Comparison of ENCODE assay signal across 35 cellular contexts in genomic region chr20:38579921-38580320, GRCh38. TPM values are rescaled to one million over a fixed set of nuclear protein-coding genes. Genes with fewer than 3 reads are reported as not detected.
"Had no signal": no experiment of that assay in that cellular context is flagged by ENCODE, and none has a peak within 500 bp of the region (broad histone marks: within the 10 kb centered on the region; RNA-seq: fewer than 3 reads in every experiment).

No MANE protein-coding gene starts in this region.

- H3K4me2 ChIP-seq: hepatocyte had no signal

- H3K4me3 Mint-ChIP-seq: activated CD4-positive, alpha-beta memory T cell treated with anti-CD3 and anti-CD28 coated beads, Interleukin-2, amount 10 ng/mL, durations not matched to agents 7 days and 5 days; activated CD4-positive, alpha-beta T cell treated with anti-CD3 and anti-CD28 coated beads, Interleukin-2, amount 10 ng/mL, durations not matched to agents 7 days and 5 days; activated CD8-positive, alpha-beta memory T cell treated with anti-CD3 and anti-CD28 coated beads, Interleukin-2, amount 10 ng/mL, durations not matched to agents 7 days and 5 days; activated naive CD8-positive, alpha-beta T cell treated with anti-CD3 and anti-CD28 coated beads for 36 hours; activated T-cell treated with anti-CD3 and anti-CD28 coated beads, Interleukin-2, amount 50 U/mL, for 72 hours; mesothelial cell of epicardium; naive B cell; nephron progenitor cell; WTC11 had no signal

- H3K4me1 Mint-ChIP-seq: activated CD4-positive, alpha-beta memory T cell treated with anti-CD3 and anti-CD28 coated beads, Interleukin-2, amount 10 ng/mL, durations not matched to agents 7 days and 5 days; activated CD4-positive, alpha-beta T cell treated with anti-CD3 and anti-CD28 coated beads, Interleukin-2, amount 10 ng/mL, durations not matched to agents 7 days and 5 days; activated CD8-positive, alpha-beta memory T cell treated with anti-CD3 and anti-CD28 coated beads, Interleukin-2, amount 10 ng/mL, durations not matched to agents 7 days and 5 days; activated naive CD8-positive, alpha-beta T cell treated with anti-CD3 and anti-CD28 coated beads for 36 hours had no signal

- H3K4me3 ChIP-seq: ascending aorta, coronary artery, dorsolateral prefrontal cortex, gastrocnemius medialis, hepatocyte, pancreas, psoas muscle, upper lobe of left lung, vagina had no signal

- H3K27me3 Mint-ChIP-seq: activated CD8-positive, alpha-beta memory T cell treated with anti-CD3 and anti-CD28 coated beads, Interleukin-2, amount 10 ng/mL, durations not matched to agents 7 days and 5 days; activated naive CD8-positive, alpha-beta T cell treated with anti-CD3 and anti-CD28 coated beads for 36 hours; naive B cell had no signal

- H3K79me2 ChIP-seq: hepatocyte had no signal

- H3K27ac ChIP-seq: ascending aorta, brain microvascular endothelial cell, coronary artery, gastrocnemius medialis, hepatocyte, pancreas, psoas muscle, upper lobe of left lung, vagina had no signal

- DNase-seq: activated CD4-positive, alpha-beta memory T cell treated with anti-CD3 and anti-CD28 coated beads, Interleukin-2, amount 10 ng/mL, durations not matched to agents 7 days and 5 days; activated CD4-positive, alpha-beta T cell treated with anti-CD3 and anti-CD28 coated beads for 1 hour; activated CD4-positive, alpha-beta T cell treated with anti-CD3 and anti-CD28 coated beads, Interleukin-2, amount 10 ng/mL, durations not matched to agents 7 days and 5 days; activated CD8-positive, alpha-beta memory T cell treated with anti-CD3 and anti-CD28 coated beads, Interleukin-2, amount 10 ng/mL, durations not matched to agents 7 days and 5 days; activated naive CD4-positive, alpha-beta T cell; activated naive CD8-positive, alpha-beta T cell treated with anti-CD3 and anti-CD28 coated beads for 36 hours; activated T-cell treated with anti-CD3 and anti-CD28 coated beads for 4 hours; activated T-cell treated with anti-CD3 and anti-CD28 coated beads, Interleukin-2, amount 50 U/mL, for 72 hours; dorsolateral prefrontal cortex; effector memory CD4-positive, alpha-beta T cell; erythroblast; gastrocnemius medialis; glutamatergic neuron; islet precursor cell; mammary epithelial cell; naive B cell; nephron progenitor cell; pancreas; psoas muscle; stimulated activated CD4-positive, alpha-beta T cell treated with anti-CD3 and anti-CD28 coated beads, Interleukin-15, amount 100 ng/mL, for 24 hours; stimulated activated CD4-positive, alpha-beta T cell treated with anti-CD3 and anti-CD28 coated beads, Interleukin-2, amount 100 ng/mL, for 24 hours; stimulated activated naive CD4-positive, alpha-beta T cell treated with Interleukin-2 at 50 U/mL for 16 hours; T-helper 2 cell; upper lobe of left lung had no signal

- H3K9me3 ChIP-seq: ascending aorta, gastrocnemius medialis, pancreas, psoas muscle, upper lobe of left lung, vagina had no signal

- ATAC-seq: activated CD8-positive, alpha-beta memory T cell treated with anti-CD3 and anti-CD28 coated beads, Interleukin-2, amount 10 ng/mL, durations not matched to agents 7 days and 5 days; activated T-cell treated with anti-CD3 and anti-CD28 coated beads, Interleukin-2, amount 50 U/mL, for 72 hours; gastrocnemius medialis had no signal

- H3K27ac Mint-ChIP-seq: activated CD4-positive, alpha-beta memory T cell treated with anti-CD3 and anti-CD28 coated beads, Interleukin-2, amount 10 ng/mL, durations not matched to agents 7 days and 5 days; activated CD4-positive, alpha-beta T cell treated with anti-CD3 and anti-CD28 coated beads, Interleukin-2, amount 10 ng/mL, durations not matched to agents 7 days and 5 days; activated CD8-positive, alpha-beta memory T cell treated with anti-CD3 and anti-CD28 coated beads, Interleukin-2, amount 10 ng/mL, durations not matched to agents 7 days and 5 days; activated naive CD8-positive, alpha-beta T cell treated with anti-CD3 and anti-CD28 coated beads for 36 hours; activated T-cell treated with anti-CD3 and anti-CD28 coated beads, Interleukin-2, amount 50 U/mL, for 72 hours; mesothelial cell of epicardium; nephron progenitor cell; WTC11 had no signal

- H2AFZ ChIP-seq: hepatocyte had no signal

- H3K4me1 ChIP-seq: pancreas, psoas muscle, upper lobe of left lung, vagina had no signal

- H3K27me3 ChIP-seq: ascending aorta, brain microvascular endothelial cell, dorsolateral prefrontal cortex, gastrocnemius medialis, hepatocyte, pancreas, upper lobe of left lung, vagina had no signal

- H3K9me3 Mint-ChIP-seq: activated CD4-positive, alpha-beta memory T cell treated with anti-CD3 and anti-CD28 coated beads, Interleukin-2, amount 10 ng/mL, durations not matched to agents 7 days and 5 days; activated CD4-positive, alpha-beta T cell treated with anti-CD3 and anti-CD28 coated beads, Interleukin-2, amount 10 ng/mL, durations not matched to agents 7 days and 5 days; activated naive CD8-positive, alpha-beta T cell treated with anti-CD3 and anti-CD28 coated beads for 36 hours; activated T-cell treated with anti-CD3 and anti-CD28 coated beads, Interleukin-2, amount 50 U/mL, for 72 hours; mesothelial cell of epicardium; naive B cell; nephron progenitor cell; WTC11 had no signal

RNA-seq across cellular contexts. Expression of gene ADIG, which starts 1.1 kb away (rescaled TPM):
- total RNA-seq: activated CD4-positive, alpha-beta memory T cell treated with anti-CD3 and anti-CD28 coated beads, Interleukin-2, amount 10 ng/mL, durations not matched to agents 7 days and 5 days; activated CD4-positive, alpha-beta T cell treated with anti-CD3 and anti-CD28 coated beads, Interleukin-2, amount 10 ng/mL, durations not matched to agents 7 days and 5 days; activated CD8-positive, alpha-beta memory T cell treated with anti-CD3 and anti-CD28 coated beads, Interleukin-2, amount 10 ng/mL, durations not matched to agents 7 days and 5 days; activated naive CD8-positive, alpha-beta T cell treated with anti-CD3 and anti-CD28 coated beads for 36 hours; activated T-cell treated with anti-CD3 and anti-CD28 coated beads, Interleukin-2, amount 50 U/mL, for 72 hours; ascending aorta; cardiac septum; cerebellum; gastrocnemius medialis; hepatocyte; liver; mammary epithelial cell; mesothelial cell of epicardium; pancreas; psoas muscle; vagina; WTC11 had no signal
- polyA plus RNA-seq: hepatocyte, liver, mammary epithelial cell, pancreas, psoas muscle, thymus had no signal

RNA-seq across cellular contexts. Expression of gene ARHGAP40, which starts 21.7 kb away (rescaled TPM):
- total RNA-seq: activated CD4-positive, alpha-beta memory T cell treated with anti-CD3 and anti-CD28 coated beads, Interleukin-2, amount 10 ng/mL, durations not matched to agents 7 days and 5 days; activated CD4-positive, alpha-beta T cell treated with anti-CD3 and anti-CD28 coated beads, Interleukin-2, amount 10 ng/mL, durations not matched to agents 7 days and 5 days; activated CD8-positive, alpha-beta memory T cell treated with anti-CD3 and anti-CD28 coated beads, Interleukin-2, amount 10 ng/mL, durations not matched to agents 7 days and 5 days; activated T-cell treated with anti-CD3 and anti-CD28 coated beads, Interleukin-2, amount 50 U/mL, for 72 hours; ascending aorta; cardiac septum; cerebellum; gastrocnemius medialis; psoas muscle had no signal
- polyA plus RNA-seq: liver had no signal
